ENCODE assay signal across 8 cellular contexts in the genomic region with DNA sequence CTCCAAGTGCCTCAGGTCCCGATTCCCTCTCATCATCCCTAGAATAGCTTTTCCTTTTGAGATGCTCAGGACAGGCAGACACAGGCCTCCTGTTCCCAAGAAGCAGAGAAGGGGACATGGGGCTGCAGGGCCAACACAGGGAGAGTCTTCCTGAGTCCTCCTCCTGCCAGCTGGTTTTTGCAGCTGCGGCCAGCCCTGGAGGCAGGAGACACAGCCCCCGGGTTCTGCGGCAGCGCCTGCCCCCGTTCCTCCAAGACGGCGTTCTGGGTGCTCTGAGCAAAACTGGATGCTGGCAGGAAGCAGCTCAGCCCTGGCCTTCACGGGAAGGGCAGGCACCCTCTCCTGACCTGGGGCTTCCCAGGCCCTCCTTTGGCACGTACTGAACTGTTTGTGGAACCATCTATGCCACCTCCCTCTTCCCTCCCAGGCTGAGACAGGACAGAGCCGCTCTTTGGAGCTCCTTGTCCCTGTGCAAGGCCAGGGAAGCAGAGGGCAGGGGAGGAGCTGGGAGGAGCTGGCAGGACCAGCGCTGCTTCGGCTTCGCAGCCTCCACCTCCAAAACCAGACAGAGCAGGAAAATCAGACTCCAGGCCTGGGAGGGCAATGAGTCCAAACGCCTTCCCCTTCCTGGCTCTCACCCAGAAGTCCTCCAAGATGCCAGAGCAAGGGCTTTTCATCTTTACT. TPM values are rescaled to one million over a fixed set of nuclear protein-coding genes. Genes with fewer than 3 reads are reported as not detected.
DNase-seq lines count a peak whose midpoint lies in the region; ATAC-seq and TF ChIP-seq lines count a peak whose summit lies in the region.
"Not testable (repeated sequence)": the region's sequence is repeated elsewhere in the genome, so short reads cannot be mapped to it uniquely, and the experiment has no call there.
"Had no signal": no experiment of that assay in that cellular context is flagged by ENCODE, and none has a peak within 500 bp of the region (broad histone marks: within the 10 kb centered on the region; RNA-seq: fewer than 3 reads in every experiment).

No MANE protein-coding gene starts in this region.

- TF ChIP-seq RAD21 in HCT116 (IDR thresholded peaks at IDR 0.05; ENCODE audit: low read depth), result not testable (repeated sequence)

- intact Hi-C loops in HCT116 (cut with micrococcal nuclease); esophagus muscularis mucosa (cut with DNase I); ovary (cut with DNase I): not testable (repeated sequence)

- RAD21 ChIA-PET in HCT116 (lab: Charles Lee; ENCODE audit: low non-redundant PET in 1 of 2, low total read pairs in 2 of 2, uncharacterized antibody in 2 of 2, unreplicated experiment in 2 of 2), result not testable (repeated sequence)

- H3K4me1 Mint-ChIP-seq in stimulated activated memory B cell treated with anti-CD40 and anti-IgM and Interleukin-4, amounts not matched to agents 10 μg/mL and 1 μg/mL and 100 μg/mL, for 72 hours, result not testable (repeated sequence)

- 59% methylated on average over 6 of the region's 15 CpGs for WGBS in esophagus muscularis mucosa
- WGBS in ovary, 3 donors, result 4 to 6% (median 6%) methylated on average over 8 to 12 of the region's 15 CpGs

- TF ChIP-seq EP300 in esophagus muscularis mucosa (IDR thresholded peaks at IDR 0.05); ovary (IDR thresholded peaks at IDR 0.05): not testable (repeated sequence)

- TF ChIP-seq CTCF in HCT116 (IDR thresholded peaks at IDR 0.05 in 2 of 3, conservative IDR thresholded peaks at IDR 0.05 in 1 of 3; ENCODE audit: borderline replicate concordance in 1 of 3, insufficient read depth in 1 of 3, low read depth in 2 of 3, low read length in 2 of 3); esophagus muscularis mucosa (IDR thresholded peaks at IDR 0.05); ovary (IDR thresholded peaks at IDR 0.05): not testable (repeated sequence)

- not testable (repeated sequence) for H3K27ac Mint-ChIP-seq in stimulated activated memory B cell treated with anti-CD40 and anti-IgM and Interleukin-4, amounts not matched to agents 10 μg/mL and 1 μg/mL and 100 μg/mL, for 72 hours

- H3K36me3 ChIP-seq in HCT116 (ENCODE audit: control insufficient read depth in 1 of 2, insufficient read depth in 2 of 2, low read length in 2 of 2); esophagus muscularis mucosa; ovary: not testable (repeated sequence)

- H3K79me2 ChIP-seq in HCT116 (ENCODE audit: insufficient read depth, low read length), result not testable (repeated sequence)

- not testable (repeated sequence) for H3K4me1 ChIP-seq in HCT116 (ENCODE audit: control insufficient read depth in 1 of 2, insufficient read depth in 2 of 2, low read length in 2 of 2); ovary (ENCODE audit: insufficient read depth)
- H3K4me1 ChIP-seq in esophagus muscularis mucosa, result peaks cover 0 to 24% (median 19%) of the 10 kb centered on the region in 4 donors

- H3K4me3 Mint-ChIP-seq in stimulated activated memory B cell treated with anti-CD40 and anti-IgM and Interleukin-4, amounts not matched to agents 10 μg/mL and 1 μg/mL and 100 μg/mL, for 72 hours, result not testable (repeated sequence)

- H3K27me3 ChIP-seq in HCT116 (ENCODE audit: insufficient read depth, low read length); esophagus muscularis mucosa; ovary: not testable (repeated sequence)

- H3K9me2 ChIP-seq in HCT116 (ENCODE audit: insufficient read depth), result not testable (repeated sequence)

- H3K9me3 Mint-ChIP-seq in stimulated activated memory B cell treated with anti-CD40 and anti-IgM and Interleukin-4, amounts not matched to agents 10 μg/mL and 1 μg/mL and 100 μg/mL, for 72 hours, result not testable (repeated sequence)

- peak; percentile 33 for ATAC-seq in HCT116
- peak; percentile 47 for ATAC-seq in stimulated activated memory B cell treated with anti-CD40 and anti-IgM and Interleukin-4, amounts not matched to agents 10 μg/mL and 1 μg/mL and 100 μg/mL, for 72 hours

- BruUV-seq in HCT116 (replicated peaks; lab: Mats Ljungman, UMichigan), result not testable (repeated sequence)

- not testable (repeated sequence) for H3K4me2 ChIP-seq in HCT116 (ENCODE audit: low read length)

- not testable (repeated sequence) for H3K4me3 ChIP-seq in HCT116 (replicated peaks in 1 of 2; ENCODE audit: low read depth in 1 of 2, low read length in 2 of 2); esophagus muscularis mucosa; ovary

- not testable (repeated sequence) for H3K9me3 ChIP-seq in HCT116 (ENCODE audit: control insufficient read depth in 1 of 2, insufficient read depth in 1 of 2, low read depth in 1 of 2, low read length in 2 of 2); esophagus muscularis mucosa; ovary

- POLR2A ChIA-PET in HCT116 (lab: Charles Lee), result not testable (repeated sequence)

- H3K9ac ChIP-seq in HCT116 (ENCODE audit: low read length), result not testable (repeated sequence)

- not testable (repeated sequence) for H3K36me3 Mint-ChIP-seq in stimulated activated memory B cell treated with anti-CD40 and anti-IgM and Interleukin-4, amounts not matched to agents 10 μg/mL and 1 μg/mL and 100 μg/mL, for 72 hours

- DNase-seq in HCT116 (ENCODE audit: low read depth, low spot score), result not testable (repeated sequence)
- DNase-seq in activated CD8-positive, alpha-beta memory T cell treated with anti-CD3 and anti-CD28 coated beads for 24 hours, result peak; percentile 54
- peak; percentile 87 for DNase-seq in esophagus muscularis mucosa (ENCODE audit: extremely low spot score)
- DNase-seq in islet precursor cell, result peak; percentile 33
- peak; percentile 2 for DNase-seq in medulla oblongata (ENCODE audit: extremely low spot score)
- peak in 4 of 5 donors; percentile 37 to 70 (median 54) for DNase-seq in ovary

- peaks cover 11% of the 10 kb centered on the region for H3K27me3 Mint-ChIP-seq in stimulated activated memory B cell treated with anti-CD40 and anti-IgM and Interleukin-4, amounts not matched to agents 10 μg/mL and 1 μg/mL and 100 μg/mL, for 72 hours

- not testable (repeated sequence) for H4K20me1 ChIP-seq in HCT116 (ENCODE audit: insufficient read depth)

- not testable (repeated sequence) for H3K27ac ChIP-seq in HCT116 (ENCODE audit: low read depth, low read length)
- peak overlapping the region in 2 of 4 donors; percentile 9 to 50 for H3K27ac ChIP-seq in esophagus muscularis mucosa (replicated peaks in 1 of 4)
- H3K27ac ChIP-seq in ovary, result peak overlapping the region in 1 of 2 donors; percentile 44

- not testable (repeated sequence) for TF ChIP-seq POLR2A in HCT116 (IDR thresholded peaks at IDR 0.05; ENCODE audit: borderline replicate concordance, extremely low read depth, insufficient read depth, insufficient read length); esophagus muscularis mucosa (IDR thresholded peaks at IDR 0.05; ENCODE audit: low read depth); ovary (IDR thresholded peaks at IDR 0.05)

- H2AFZ ChIP-seq in HCT116 (ENCODE audit: low read depth, low read length, poor library complexity, severe bottlenecking), result not testable (repeated sequence)

- CTCF ChIA-PET in HCT116 (lab: Charles Lee), result not testable (repeated sequence)

RNA-seq across cellular contexts. Expression of a gene that starts 22.2 kb away (rescaled TPM):
- 3.6 TPM for total RNA-seq in HCT116 (2021; ENCODE audit: unreplicated experiment)
- polyA plus RNA-seq in HCT116 (2012), result 3.0 and 3.1 TPM in 2 replicates
- 1 to 10 TPM in 3 of 4 donors, not detected in 1; 1.2 to 4.0 (median 1.7) TPM for total RNA-seq in esophagus muscularis mucosa
- total RNA-seq in ovary, result 10 to 100 TPM in 1 of 7 donors, 1 to 10 TPM in 4, under 1 TPM in 1, not detected in 1; 0.76 to 13.4 (median 3.5) TPM
- polyA plus RNA-seq in ovary, result 1 to 10 TPM; 8.8 to 9.5 TPM

RNA-seq across cellular contexts. Expression of a gene that starts 22.9 kb away (rescaled TPM):
- 2.1 TPM for total RNA-seq in HCT116 (2021; ENCODE audit: unreplicated experiment)
- 0.79 and 1.1 TPM in 2 replicates for polyA plus RNA-seq in HCT116 (2012)
- total RNA-seq in esophagus muscularis mucosa, result 1 to 10 TPM in 1 of 4 donors, not detected in 3; 1.2 TPM
- 1 to 10 TPM in 1 of 7 donors, under 1 TPM in 5, not detected in 1; 0.24 to 1.5 (median 0.43) TPM for total RNA-seq in ovary
- under 1 TPM; 0.17 to 0.42 TPM for polyA plus RNA-seq in ovary
- total RNA-seq: dermis microvascular lymphatic vessel endothelial cell had no signal
